In genomic region chr14:31842905-31843304, GRCh38 we compare ENCODE assay signal across 15 cellular contexts.
DNase-seq lines count a peak whose midpoint lies in the region; ATAC-seq and TF ChIP-seq lines count a peak whose summit lies in the region.
"Had no signal": no experiment of that assay in that cellular context is flagged by ENCODE, and none has a peak within 500 bp of the region (broad histone marks: within the 10 kb centered on the region; RNA-seq: fewer than 3 reads in every experiment).

No MANE protein-coding gene starts in this region.

- H3K4me1 ChIP-seq in psoas muscle (no peaks in the 10 kb centered on the region), SJCRH30 (no peaks in the 10 kb centered on the region)
- H3K4me1 ChIP-seq: ascending aorta, Caco-2 had no signal

- no peaks in the 10 kb centered on the region for H3K27me3 ChIP-seq in psoas muscle (ENCODE audit: insufficient read depth in 3 of 3, low read length in 2 of 3)
- no peaks in the 10 kb centered on the region for H3K27me3 ChIP-seq in SJCRH30
- H3K27me3 ChIP-seq: ascending aorta had no signal

- DNase-seq in NCI-H82 (lab: John Stamatoyannopoulos, UW) = peak; percentile 23
- DNase-seq in NCI-H82 treated with DMSO at 0.1 percent for 48 hours (lab: John Stamatoyannopoulos, UW; ENCODE audit: unreplicated experiment) = no peak
- peak; percentile 4 for DNase-seq in NCI-H2196 (lab: John Stamatoyannopoulos, UW; ENCODE audit: unreplicated experiment)
- DNase-seq in epithelial cell of prostate (ENCODE audit: low read depth, low spot score) = no peak
- no peak for DNase-seq in psoas muscle
- DNase-seq in SJCRH30 = no peak
- no peak for DNase-seq in HuH-7 (ENCODE audit: low spot score)
- DNase-seq: Caco-2; effector CD4-positive, alpha-beta T cell; mesendoderm; NCI-H510A had no signal

- TF ChIP-seq CTCF in psoas muscle (IDR thresholded peaks at IDR 0.05) = no peak

- intact Hi-C loops in psoas muscle (cut with DNase I) = no loop called here

- ATAC-seq in psoas muscle (peak; percentile 38 to 82 (median 79)), GM18498 (IDR thresholded peaks at IDR 0.05; ENCODE audit: unreplicated experiment) (no peak)
- ATAC-seq: stimulated activated effector memory CD8-positive, alpha-beta T cell treated with anti-CD3 and anti-CD28 coated beads, Interleukin-12 subunit alpha, Interleukin-12 subunit beta, amount 100 ng/mL, for 72 hours had no signal

- WGBS in psoas muscle, 3 donors = 33 to 49% (median 35%) methylated on average over 2 of the region's 2 CpGs

- H3K9me3 ChIP-seq in psoas muscle (no peaks in the 10 kb centered on the region), SJCRH30 (replicated peaks) (no peaks in the 10 kb centered on the region)
- H3K9me3 ChIP-seq: ascending aorta, Caco-2 had no signal

- H3K36me3 ChIP-seq in psoas muscle (ENCODE audit: insufficient read depth in 1 of 2, low read depth in 1 of 2) = no peaks in the 10 kb centered on the region
- H3K36me3 ChIP-seq in SJCRH30 = no peaks in the 10 kb centered on the region
- H3K36me3 ChIP-seq: ascending aorta had no signal

- H3K4me3 ChIP-seq in psoas muscle = no peak overlapping the region
- no peak overlapping the region for H3K4me3 ChIP-seq in SJCRH30
- H3K4me3 ChIP-seq: ascending aorta, skin epidermis had no signal

- peak overlapping the region; percentile 22 for H3K27ac ChIP-seq in epithelial cell of prostate
- no peak overlapping the region for H3K27ac ChIP-seq in psoas muscle
- no peak overlapping the region for H3K27ac ChIP-seq in SJCRH30
- H3K27ac ChIP-seq: ascending aorta, skin epidermis had no signal

Comparison
In these comparisons a context has a peak if more than half of its experiments do, and no peak if none do; other contexts are left out.
1. DNase-seq: peak in NCI-H82 (single experiment) and NCI-H2196 (single experiment); none in NCI-H82 treated with DMSO at 0.1 percent for 48 hours (single experiment), epithelial cell of prostate (single experiment), psoas muscle (0 of 2), SJCRH30 (0 of 2) and HuH-7 (single experiment).